8 cellular contexts compared by ENCODE assay signal in the genomic region with DNA sequence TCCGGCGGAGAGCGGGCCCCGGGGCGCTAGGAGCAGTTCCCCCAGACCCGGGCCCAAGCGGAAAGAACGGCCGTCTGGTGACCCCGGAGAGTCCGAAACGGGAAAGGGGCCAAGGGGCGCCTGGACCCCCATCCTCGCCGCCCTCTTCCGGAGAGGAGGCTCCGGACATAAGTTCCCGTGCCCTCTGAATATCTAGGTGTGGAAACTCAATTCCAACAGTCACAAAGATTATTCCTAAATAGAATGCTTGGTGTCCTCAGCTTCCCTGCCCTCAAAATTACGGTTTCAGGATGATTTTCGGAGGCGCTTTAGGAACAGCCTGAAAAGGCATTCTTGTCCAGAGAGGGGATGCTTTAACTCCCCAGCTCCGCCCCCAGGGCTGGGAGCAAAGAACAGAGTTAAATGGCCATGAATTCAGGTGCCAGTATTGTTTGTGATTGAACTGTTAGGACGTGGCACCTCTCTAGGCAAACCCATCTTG. TPM values are rescaled to one million over a fixed set of nuclear protein-coding genes. Genes with fewer than 3 reads are reported as not detected.
A peak's percentile ranks its signal among the peaks of the same experiment; 100 is the strongest.
DNase-seq lines count a peak whose midpoint lies in the region; ATAC-seq and TF ChIP-seq lines count a peak whose summit lies in the region.

No MANE protein-coding gene starts in this region.

- H3K79me2 ChIP-seq in neural progenitor cell (ENCODE audit: low read depth), result peaks cover 32% of the 10 kb centered on the region

- CTCF ChIA-PET in CD4-positive, alpha-beta T cell (lab: Charles Lee), result no interaction called here

- H3K9me3 ChIP-seq in CD4-positive, alpha-beta T cell (ENCODE audit: control insufficient read depth, low read length), result no peaks in the 10 kb centered on the region
- H3K9me3 ChIP-seq in NT2/D1 (ENCODE audit: insufficient read depth, low read length) (no peaks in the 10 kb centered on the region), neural progenitor cell (ENCODE audit: low read depth) (no peaks in the 10 kb centered on the region)

- H2AFZ ChIP-seq in neural progenitor cell (replicated peaks), result peak overlapping the region; percentile 98

- H3K9ac ChIP-seq in NT2/D1 (ENCODE audit: insufficient read length, low read depth) (peak overlapping the region; percentile 83), neural progenitor cell (peak overlapping the region; percentile 50)

- H3K4me3 Mint-ChIP-seq in CD4-positive, alpha-beta T cell, result peak overlapping the region; percentile 90
- peak overlapping the region; percentile 80 for H3K4me3 Mint-ChIP-seq in neural progenitor cell

- peaks cover 19% of the 10 kb centered on the region for H3K36me3 ChIP-seq in NT2/D1 (ENCODE audit: insufficient read depth, insufficient read length, low read length)
- no peaks in the 10 kb centered on the region for H3K36me3 ChIP-seq in neural progenitor cell

- POLR2A ChIA-PET in CD4-positive, alpha-beta T cell (lab: Charles Lee), result no interaction called here

- H3K27ac Mint-ChIP-seq in CD4-positive, alpha-beta T cell, result no peak overlapping the region
- H3K27ac Mint-ChIP-seq in neural progenitor cell, result no peak overlapping the region

- TF ChIP-seq CTCF in CD4-positive, alpha-beta T cell (IDR thresholded peaks at IDR 0.05), result no peak
- TF ChIP-seq CTCF in epithelial cell of esophagus (IDR thresholded peaks at IDR 0.05; ENCODE audit: insufficient read depth, low read depth, low read length, missing control alignments) (no peak), neural progenitor cell (IDR thresholded peaks at IDR 0.05) (no peak)

- peaks cover 48% of the 10 kb centered on the region for H3K27me3 ChIP-seq in CD4-positive, alpha-beta T cell (ENCODE audit: control insufficient read depth, insufficient read depth, low read length)
- H3K27me3 ChIP-seq in NT2/D1 (ENCODE audit: insufficient read depth, insufficient read length), result no peaks in the 10 kb centered on the region
- no peaks in the 10 kb centered on the region for H3K27me3 ChIP-seq in neural progenitor cell

- intact Hi-C loops in CD4-positive, alpha-beta T cell (cut with DNase I, micrococcal nuclease), result no loop called here

- peaks cover 18% of the 10 kb centered on the region for H3K4me1 Mint-ChIP-seq in CD4-positive, alpha-beta T cell (ENCODE audit: low read depth)
- H3K4me1 Mint-ChIP-seq in neural progenitor cell, result peaks cover 24% of the 10 kb centered on the region

- H3K4me1 ChIP-seq in NT2/D1 (ENCODE audit: insufficient read depth, insufficient read length), result no peaks in the 10 kb centered on the region
- H3K4me1 ChIP-seq in neural progenitor cell, result peaks cover 25% of the 10 kb centered on the region

- peak overlapping the region; percentile 97 for H3K4me2 ChIP-seq in neural progenitor cell

- H3K27me3 Mint-ChIP-seq in CD4-positive, alpha-beta T cell, result peaks cover 69% of the 10 kb centered on the region
- H3K27me3 Mint-ChIP-seq in neural progenitor cell (ENCODE audit: insufficient read depth, low read depth), result peaks cover 10% of the 10 kb centered on the region

- peak overlapping the region; percentile 57 for H3K4me3 ChIP-seq in NT2/D1 (ENCODE audit: insufficient read length, low read depth)
- peak overlapping the region; percentile 75 for H3K4me3 ChIP-seq in epithelial cell of esophagus (ENCODE audit: low read length)
- peak overlapping the region; percentile 77 for H3K4me3 ChIP-seq in neural progenitor cell

- no peaks in the 10 kb centered on the region for H3K36me3 Mint-ChIP-seq in CD4-positive, alpha-beta T cell (ENCODE audit: low read depth)
- peaks cover 5% of the 10 kb centered on the region for H3K36me3 Mint-ChIP-seq in neural progenitor cell

- H4K20me1 ChIP-seq in neural progenitor cell (ENCODE audit: low read depth), result no peaks in the 10 kb centered on the region

- no peak overlapping the region for H3K27ac ChIP-seq in CD4-positive, alpha-beta T cell (ENCODE audit: low read depth, low read length)
- peak overlapping the region; percentile 88 for H3K27ac ChIP-seq in neural progenitor cell

- ATAC-seq in CD4-positive, alpha-beta T cell (ENCODE audit: poor library complexity), result no peak
- no peak for ATAC-seq in GM18519 (IDR thresholded peaks at IDR 0.05; ENCODE audit: low FRiP score, unreplicated experiment)
- no peak for ATAC-seq in GM18511 (IDR thresholded peaks at IDR 0.05; ENCODE audit: unreplicated experiment)

- H3K9me3 Mint-ChIP-seq in CD4-positive, alpha-beta T cell, result no peaks in the 10 kb centered on the region
- no peaks in the 10 kb centered on the region for H3K9me3 Mint-ChIP-seq in neural progenitor cell

- peaks cover 26% of the 10 kb centered on the region for H3F3A ChIP-seq in neural progenitor cell (ENCODE audit: low read depth)

- DNase-seq in CD4-positive, alpha-beta T cell, result no peak
- DNase-seq in NT2/D1 (ENCODE audit: low read depth, low spot score) (no peak), epithelial cell of esophagus (ENCODE audit: low read depth) (no peak), neural progenitor cell (ENCODE audit: low spot score) (peak; percentile 58), cerebellar nuclear complex (lab: John Stamatoyannopoulos, UW) (no peak), NCI-H1105 (lab: John Stamatoyannopoulos, UW) (no peak)

RNA-seq across cellular contexts. Expression of gene LHFPL2, which starts 0.7 kb away (rescaled TPM):
- total RNA-seq in CD4-positive, alpha-beta T cell, result under 1 TPM; 0.19 to 0.25 TPM
- 20.6 and 21.1 TPM in 2 replicates for total RNA-seq in neural progenitor cell (ENCODE audit: low replicate concordance)

Comparison
In these comparisons a context has a peak if more than half of its experiments do, and no peak if none do; other contexts are left out.
1. RNA of gene LHFPL2, which starts 0.7 kb away (total RNA-seq): 20.6 to 21.1 TPM in neural progenitor cell; 0.19 to 0.25 TPM in CD4-positive, alpha-beta T cell; every median in the first group is over 10 times any median in the second.
2. Peak in every context shown above with its lines, with median percentiles within 50 percentile points of each other: H3K4me3 ChIP-seq.